ENCODE assay signal across 13 cellular contexts in genomic region chr1:8674912-8675311, GRCh38.
DNase-seq lines count a peak whose midpoint lies in the region; ATAC-seq, FAIRE-seq and TF ChIP-seq lines count a peak whose summit lies in the region.
"Had no signal": no experiment of that assay in that cellular context is flagged by ENCODE, and none has a peak within 500 bp of the region (broad histone marks: within the 10 kb centered on the region; RNA-seq: fewer than 3 reads in every experiment).

No MANE protein-coding gene starts in this region.

- H3K9ac ChIP-seq in GM12878 (ENCODE audit: control insufficient read depth, insufficient read depth, low read length) = no peak overlapping the region

- in situ Hi-C loops in GM12878 (cut with MboI) = loop anchor here (5.0 kb wide), 1 partner anchor 113 kb away; no protein-coding TSS in a partner anchor

- WGBS in GM12878 (ENCODE audit: insufficient coverage, insufficient replicate concordance, low lambda C conversion rate, missing lambda C conversion rate) = 9% methylated on average over 2 of the region's 2 CpGs
- 87 to 92% methylated on average over 2 of the region's 2 CpGs for WGBS in testis, 2 donors

- H3K27ac Mint-ChIP-seq in nephron progenitor cell = peak overlapping the region; percentile 67
- H3K27ac Mint-ChIP-seq in CD8-positive, alpha-beta T cell = no peak overlapping the region

- peaks cover 56% of the 10 kb centered on the region for H3K4me1 Mint-ChIP-seq in nephron progenitor cell
- H3K4me1 Mint-ChIP-seq in CD8-positive, alpha-beta T cell (ENCODE audit: low read depth) = peaks cover 25% of the 10 kb centered on the region

- RAD21 ChIA-PET in GM12878 (lab: Charles Lee; ENCODE audit: unreplicated experiment) = interaction anchor here (0.8 to 19.8 kb wide), 13 partner anchors 13 to 265 kb away, joined by 3 to 384 read pairs (median 6); no protein-coding TSS in a partner anchor

- FAIRE-seq in GM12878 (lab: Jason Lieb, UNC) = no peak

- H3K27me3 ChIP-seq in GM12878 (replicated peaks in 1 of 2; ENCODE audit: control insufficient read depth in 2 of 2, insufficient read depth in 2 of 2, low read length in 1 of 2) (no peaks in the 10 kb centered on the region), testis (no peaks in the 10 kb centered on the region)
- no peaks in the 10 kb centered on the region for H3K27me3 ChIP-seq in CD8-positive, alpha-beta T cell (ENCODE audit: insufficient read depth, low read length)

- no peak overlapping the region for H2AFZ ChIP-seq in GM12878 (ENCODE audit: control insufficient read depth, low read depth, low read length)

- H3K27me3 Mint-ChIP-seq in nephron progenitor cell (ENCODE audit: low read depth, poor library complexity) = no peaks in the 10 kb centered on the region
- no peaks in the 10 kb centered on the region for H3K27me3 Mint-ChIP-seq in CD8-positive, alpha-beta T cell (ENCODE audit: low read depth)
- H3K27me3 Mint-ChIP-seq: stimulated activated naive CD8-positive, alpha-beta T cell treated with anti-CD3 and anti-CD28 coated beads, Interleukin-15, amount 100 ng/mL, for 72 hours had no signal

- intact Hi-C loops in GM12878 (cut with micrococcal nuclease; ENCODE audit: unreplicated experiment) = no loop called here
- intact Hi-C loops in CD8-positive, alpha-beta T cell (cut with DNase I, micrococcal nuclease) = loop anchor here in 1 of 2 experiments (5.0 kb wide), 1 partner anchor 52 kb away; no protein-coding TSS in a partner anchor
- intact Hi-C loops in testis (cut with DNase I; ENCODE audit: low total_unique reads) = loop anchor here (10.0 kb wide), 1 partner anchor 110 kb away; no protein-coding TSS in a partner anchor

- BruUV-seq in GM12878 (replicated peaks; lab: Mats Ljungman, UMichigan) = no TSS peak

- SMC1A ChIA-PET in GM12878 (lab: Charles Lee; ENCODE audit: uncharacterized antibody, unreplicated experiment) = interaction anchor here (0.8 to 20.2 kb wide), 15 partner anchors 9 to 201 kb away, joined by 3 to 587 read pairs (median 11); no protein-coding TSS in a partner anchor

- H3K4me2 ChIP-seq in GM12878 (ENCODE audit: control insufficient read depth, insufficient read depth) = no peak overlapping the region

- POLR2A ChIA-PET in GM12878 (lab: Charles Lee) = interaction anchor here (0.5 to 1.4 kb wide), 7 partner anchors 23 to 202 kb away, joined by 3 to 6 read pairs (median 4); no protein-coding TSS in a partner anchor
- POLR2A ChIA-PET in CD8-positive, alpha-beta T cell (lab: Charles Lee) = no interaction called here

- peak; percentile 68 for DNase-seq in ELR (ENCODE audit: low read depth)
- peak; percentile 53 for DNase-seq in M059J (ENCODE audit: low read depth)
- DNase-seq in GM12878 (ENCODE audit: low read depth, low spot score) = no peak
- DNase-seq in nephron progenitor cell = no peak
- no peak for DNase-seq in CD8-positive, alpha-beta T cell
- DNase-seq in activated CD8-positive, alpha-beta memory T cell treated with anti-CD3 and anti-CD28 coated beads, Interleukin-2, amount 50 U/mL, for 48 hours = no peak
- no peak for DNase-seq in DMS79 treated with DMSO at 0.1 percent for 48 hours (lab: John Stamatoyannopoulos, UW)
- DNase-seq in testis = no peak
- DNase-seq: activated T-cell treated with anti-CD3 and anti-CD28 coated beads, Interleukin-2, amount 50 U/mL, for 48 hours; anterior cingulate cortex; stimulated activated naive CD8-positive, alpha-beta T cell treated with anti-CD3 and anti-CD28 coated beads, Interleukin-15, amount 100 ng/mL, for 72 hours had no signal

- peaks cover 48% of the 10 kb centered on the region for H3K79me2 ChIP-seq in GM12878 (ENCODE audit: control insufficient read depth, insufficient read depth, low read length)

- no peak for TF ChIP-seq EP300 in GM12878 (IDR thresholded peaks at IDR 0.05; ENCODE audit: borderline replicate concordance in 1 of 2, control insufficient read depth in 1 of 2, low read depth in 2 of 2, low read length in 2 of 2)

- TF ChIP-seq POLR2A in GM12878 (IDR thresholded peaks at IDR 0.05; ENCODE audit: low read depth, low read length) (no peak), testis (IDR thresholded peaks at IDR 0.05) (no peak)

- H3K27ac ChIP-seq in GM12878 (ENCODE audit: control insufficient read depth, insufficient read depth) = no peak overlapping the region
- H3K27ac ChIP-seq in CD8-positive, alpha-beta T cell (ENCODE audit: low read depth, low read length) = no peak overlapping the region
- no peak overlapping the region for H3K27ac ChIP-seq in testis
- H3K27ac ChIP-seq: C4-2B had no signal

- peaks cover 20% of the 10 kb centered on the region for H3K4me1 ChIP-seq in GM12878 (ENCODE audit: control insufficient read depth, insufficient read depth, low read length)
- H3K4me1 ChIP-seq in CD8-positive, alpha-beta T cell (ENCODE audit: insufficient read depth, low read length) = peaks cover 10% of the 10 kb centered on the region
- peaks cover 12% of the 10 kb centered on the region for H3K4me1 ChIP-seq in testis

- no peak for TF ChIP-seq RAD21 in GM12878 (IDR thresholded peaks at IDR 0.05; ENCODE audit: insufficient read depth, low read depth, low read length)

- no peak overlapping the region for H3K4me3 Mint-ChIP-seq in nephron progenitor cell
- H3K4me3 Mint-ChIP-seq in CD8-positive, alpha-beta T cell = no peak overlapping the region
- H3K4me3 Mint-ChIP-seq: stimulated activated naive CD8-positive, alpha-beta T cell treated with anti-CD3 and anti-CD28 coated beads, Interleukin-15, amount 100 ng/mL, for 72 hours had no signal

- CTCF ChIA-PET in GM12878 (lab: Yijun Ruan, JAX) = interaction anchor here (1.0 to 7.0 kb wide), 11 partner anchors 12 to 174 kb away, joined by 3 to 181 read pairs (median 14); no protein-coding TSS in a partner anchor
- CTCF ChIA-PET in CD8-positive, alpha-beta T cell (lab: Charles Lee) = interaction anchor here (0.6 to 1.7 kb wide), 4 partner anchors 12 to 1962 kb away, joined by 3 to 7 read pairs (median 4); no protein-coding TSS in a partner anchor

- H3K4me3 ChIP-seq in GM12878 = no peak overlapping the region
- H3K4me3 ChIP-seq in CD8-positive, alpha-beta T cell (ENCODE audit: low read depth, low read length) = no peak overlapping the region
- no peak overlapping the region for H3K4me3 ChIP-seq in testis

- TF ChIP-seq CTCF in GM12878 (IDR thresholded peaks at IDR 0.05 in 2 of 3, conservative IDR thresholded peaks at IDR 0.05 in 1 of 3; ENCODE audit: control insufficient read depth in 2 of 3, extremely low read depth in 1 of 3, insufficient read depth in 1 of 3, low read depth in 3 of 3, low read length in 3 of 3) (no peak), nephron progenitor cell (IDR thresholded peaks at IDR 0.05) (no peak), testis (IDR thresholded peaks at IDR 0.05) (no peak)
- TF ChIP-seq CTCF in CD8-positive, alpha-beta T cell (IDR thresholded peaks at IDR 0.05) = no peak

- ATAC-seq in GM12878 = peak; percentile 18; the same call in 1 of the 3 replicates
- no peak for ATAC-seq in CD8-positive, alpha-beta T cell
- ATAC-seq: activated CD4-positive, CD25-positive, alpha-beta regulatory T cell treated with anti-CD3 and anti-CD28 coated beads, Interleukin-2, amount 50 U/mL, for 24 hours; stimulated activated naive CD8-positive, alpha-beta T cell treated with anti-CD3 and anti-CD28 coated beads, Interleukin-15, amount 100 ng/mL, for 72 hours had no signal

- H3K36me3 ChIP-seq in GM12878 (ENCODE audit: control insufficient read depth in 2 of 2, insufficient read depth in 2 of 2, low read length in 1 of 2) = no peaks in the 10 kb centered on the region; a peak in 1 of 4 replicates
- no peaks in the 10 kb centered on the region for H3K36me3 ChIP-seq in CD8-positive, alpha-beta T cell (ENCODE audit: insufficient read depth, low read length)
- no peaks in the 10 kb centered on the region for H3K36me3 ChIP-seq in testis (ENCODE audit: low read depth, missing control alignments)

- H3K9me3 Mint-ChIP-seq in nephron progenitor cell = no peaks in the 10 kb centered on the region
- H3K9me3 Mint-ChIP-seq in CD8-positive, alpha-beta T cell = no peaks in the 10 kb centered on the region
- H3K9me3 Mint-ChIP-seq: stimulated activated naive CD8-positive, alpha-beta T cell treated with anti-CD3 and anti-CD28 coated beads, Interleukin-15, amount 100 ng/mL, for 72 hours had no signal

- H3K9me3 ChIP-seq in GM12878 (replicated peaks; ENCODE audit: control insufficient read depth, insufficient read depth, low read length) (no peaks in the 10 kb centered on the region), testis (no peaks in the 10 kb centered on the region)
- H3K9me3 ChIP-seq in CD8-positive, alpha-beta T cell (ENCODE audit: low read length) = no peaks in the 10 kb centered on the region

- no peaks in the 10 kb centered on the region for H4K20me1 ChIP-seq in GM12878 (ENCODE audit: control insufficient read depth, insufficient read depth)

- peaks cover 12% of the 10 kb centered on the region for H3K36me3 Mint-ChIP-seq in nephron progenitor cell (ENCODE audit: low read depth)
- peaks cover 4% of the 10 kb centered on the region for H3K36me3 Mint-ChIP-seq in CD8-positive, alpha-beta T cell

TF ChIP-seq in GM12878, 131 proteins besides CTCF, POLR2A, EP300 and RAD21:
- TF ChIP-seq EZH2 (IDR thresholded peaks at IDR 0.05; ENCODE audit: borderline replicate concordance, control insufficient read depth, low read depth, low read length) (no peak), IKZF2 (IDR thresholded peaks at IDR 0.05) (0 out of 4 replicates have a peak, but pooled peaks of 1 of the 2 experiments have one; percentile 23), NR2C2 (IDR thresholded peaks at IDR 0.05; ENCODE audit: borderline replicate concordance, control insufficient read depth, insufficient read length, low read depth) (no peak), KLF5 (IDR thresholded peaks at IDR 0.05; ENCODE audit: partially characterized antibody) (no peak), TAF1 (IDR thresholded peaks at IDR 0.05; ENCODE audit: borderline replicate concordance, low read depth, low read length) (no peak)
- TF ChIP-seq, protein P1, sequence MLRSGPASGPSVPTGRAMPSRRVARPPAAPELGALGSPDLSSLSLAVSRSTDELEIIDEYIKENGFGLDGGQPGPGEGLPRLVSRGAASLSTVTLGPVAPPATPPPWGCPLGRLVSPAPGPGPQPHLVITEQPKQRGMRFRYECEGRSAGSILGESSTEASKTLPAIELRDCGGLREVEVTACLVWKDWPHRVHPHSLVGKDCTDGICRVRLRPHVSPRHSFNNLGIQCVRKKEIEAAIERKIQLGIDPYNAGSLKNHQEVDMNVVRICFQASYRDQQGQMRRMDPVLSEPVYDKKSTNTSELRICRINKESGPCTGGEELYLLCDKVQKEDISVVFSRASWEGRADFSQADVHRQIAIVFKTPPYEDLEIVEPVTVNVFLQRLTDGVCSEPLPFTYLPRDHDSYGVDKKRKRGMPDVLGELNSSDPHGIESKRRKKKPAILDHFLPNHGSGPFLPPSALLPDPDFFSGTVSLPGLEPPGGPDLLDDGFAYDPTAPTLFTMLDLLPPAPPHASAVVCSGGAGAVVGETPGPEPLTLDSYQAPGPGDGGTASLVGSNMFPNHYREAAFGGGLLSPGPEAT (IDR thresholded peaks at IDR 0.05; ENCODE audit: low read depth) = no peak

Comparison
In these comparisons a context has a peak if more than half of its experiments do, and no peak if none do; other contexts are left out.
1. DNase-seq: peak in ELR (single experiment) and M059J (single experiment); none in GM12878 (single experiment), nephron progenitor cell (single experiment), CD8-positive, alpha-beta T cell (0 of 7), activated CD8-positive, alpha-beta memory T cell treated with anti-CD3 and anti-CD28 coated beads, Interleukin-2, amount 50 U/mL, for 48 hours (single experiment), DMS79 treated with DMSO at 0.1 percent for 48 hours (single experiment) and testis (single experiment).